1 cellular context compared by ENCODE assay signal in the genomic region with DNA sequence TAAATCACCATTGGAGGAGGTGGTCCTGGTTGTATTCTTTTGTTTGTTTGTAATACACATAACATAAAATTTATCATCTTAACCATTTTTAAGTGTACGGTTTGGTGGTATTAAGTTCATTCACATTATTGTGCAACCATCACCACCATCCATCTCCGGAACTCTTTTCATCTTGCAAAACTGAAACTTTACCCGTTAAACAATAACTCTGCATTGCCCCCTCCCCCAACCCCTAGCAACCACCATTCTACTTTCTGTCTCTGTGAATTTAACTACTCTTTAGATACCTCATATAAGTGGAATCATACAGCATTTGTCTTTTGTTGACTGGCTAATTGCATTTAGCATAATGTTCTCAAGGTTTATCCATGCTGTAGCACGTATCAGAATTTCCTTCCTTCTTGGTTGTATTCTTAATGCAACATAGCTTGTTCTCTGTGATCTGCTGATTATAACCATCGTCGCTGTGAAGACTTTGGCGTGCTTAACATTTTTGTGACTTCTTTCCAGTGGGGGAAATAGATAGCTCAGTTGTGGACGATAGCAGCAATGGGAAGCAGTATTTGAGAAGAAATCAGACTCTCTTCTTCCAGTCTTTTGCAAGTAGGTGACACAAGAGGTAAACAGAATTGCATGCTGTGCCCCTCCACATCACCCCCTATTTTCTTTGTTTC.
TF ChIP-seq lines count a peak whose summit lies in the region.

No MANE protein-coding gene starts in this region.

TF ChIP-seq in GM23338, 12 proteins besides CTCF, POLR2A, EP300 and RAD21 (continued from another document):
- TF ChIP-seq, protein P1, sequence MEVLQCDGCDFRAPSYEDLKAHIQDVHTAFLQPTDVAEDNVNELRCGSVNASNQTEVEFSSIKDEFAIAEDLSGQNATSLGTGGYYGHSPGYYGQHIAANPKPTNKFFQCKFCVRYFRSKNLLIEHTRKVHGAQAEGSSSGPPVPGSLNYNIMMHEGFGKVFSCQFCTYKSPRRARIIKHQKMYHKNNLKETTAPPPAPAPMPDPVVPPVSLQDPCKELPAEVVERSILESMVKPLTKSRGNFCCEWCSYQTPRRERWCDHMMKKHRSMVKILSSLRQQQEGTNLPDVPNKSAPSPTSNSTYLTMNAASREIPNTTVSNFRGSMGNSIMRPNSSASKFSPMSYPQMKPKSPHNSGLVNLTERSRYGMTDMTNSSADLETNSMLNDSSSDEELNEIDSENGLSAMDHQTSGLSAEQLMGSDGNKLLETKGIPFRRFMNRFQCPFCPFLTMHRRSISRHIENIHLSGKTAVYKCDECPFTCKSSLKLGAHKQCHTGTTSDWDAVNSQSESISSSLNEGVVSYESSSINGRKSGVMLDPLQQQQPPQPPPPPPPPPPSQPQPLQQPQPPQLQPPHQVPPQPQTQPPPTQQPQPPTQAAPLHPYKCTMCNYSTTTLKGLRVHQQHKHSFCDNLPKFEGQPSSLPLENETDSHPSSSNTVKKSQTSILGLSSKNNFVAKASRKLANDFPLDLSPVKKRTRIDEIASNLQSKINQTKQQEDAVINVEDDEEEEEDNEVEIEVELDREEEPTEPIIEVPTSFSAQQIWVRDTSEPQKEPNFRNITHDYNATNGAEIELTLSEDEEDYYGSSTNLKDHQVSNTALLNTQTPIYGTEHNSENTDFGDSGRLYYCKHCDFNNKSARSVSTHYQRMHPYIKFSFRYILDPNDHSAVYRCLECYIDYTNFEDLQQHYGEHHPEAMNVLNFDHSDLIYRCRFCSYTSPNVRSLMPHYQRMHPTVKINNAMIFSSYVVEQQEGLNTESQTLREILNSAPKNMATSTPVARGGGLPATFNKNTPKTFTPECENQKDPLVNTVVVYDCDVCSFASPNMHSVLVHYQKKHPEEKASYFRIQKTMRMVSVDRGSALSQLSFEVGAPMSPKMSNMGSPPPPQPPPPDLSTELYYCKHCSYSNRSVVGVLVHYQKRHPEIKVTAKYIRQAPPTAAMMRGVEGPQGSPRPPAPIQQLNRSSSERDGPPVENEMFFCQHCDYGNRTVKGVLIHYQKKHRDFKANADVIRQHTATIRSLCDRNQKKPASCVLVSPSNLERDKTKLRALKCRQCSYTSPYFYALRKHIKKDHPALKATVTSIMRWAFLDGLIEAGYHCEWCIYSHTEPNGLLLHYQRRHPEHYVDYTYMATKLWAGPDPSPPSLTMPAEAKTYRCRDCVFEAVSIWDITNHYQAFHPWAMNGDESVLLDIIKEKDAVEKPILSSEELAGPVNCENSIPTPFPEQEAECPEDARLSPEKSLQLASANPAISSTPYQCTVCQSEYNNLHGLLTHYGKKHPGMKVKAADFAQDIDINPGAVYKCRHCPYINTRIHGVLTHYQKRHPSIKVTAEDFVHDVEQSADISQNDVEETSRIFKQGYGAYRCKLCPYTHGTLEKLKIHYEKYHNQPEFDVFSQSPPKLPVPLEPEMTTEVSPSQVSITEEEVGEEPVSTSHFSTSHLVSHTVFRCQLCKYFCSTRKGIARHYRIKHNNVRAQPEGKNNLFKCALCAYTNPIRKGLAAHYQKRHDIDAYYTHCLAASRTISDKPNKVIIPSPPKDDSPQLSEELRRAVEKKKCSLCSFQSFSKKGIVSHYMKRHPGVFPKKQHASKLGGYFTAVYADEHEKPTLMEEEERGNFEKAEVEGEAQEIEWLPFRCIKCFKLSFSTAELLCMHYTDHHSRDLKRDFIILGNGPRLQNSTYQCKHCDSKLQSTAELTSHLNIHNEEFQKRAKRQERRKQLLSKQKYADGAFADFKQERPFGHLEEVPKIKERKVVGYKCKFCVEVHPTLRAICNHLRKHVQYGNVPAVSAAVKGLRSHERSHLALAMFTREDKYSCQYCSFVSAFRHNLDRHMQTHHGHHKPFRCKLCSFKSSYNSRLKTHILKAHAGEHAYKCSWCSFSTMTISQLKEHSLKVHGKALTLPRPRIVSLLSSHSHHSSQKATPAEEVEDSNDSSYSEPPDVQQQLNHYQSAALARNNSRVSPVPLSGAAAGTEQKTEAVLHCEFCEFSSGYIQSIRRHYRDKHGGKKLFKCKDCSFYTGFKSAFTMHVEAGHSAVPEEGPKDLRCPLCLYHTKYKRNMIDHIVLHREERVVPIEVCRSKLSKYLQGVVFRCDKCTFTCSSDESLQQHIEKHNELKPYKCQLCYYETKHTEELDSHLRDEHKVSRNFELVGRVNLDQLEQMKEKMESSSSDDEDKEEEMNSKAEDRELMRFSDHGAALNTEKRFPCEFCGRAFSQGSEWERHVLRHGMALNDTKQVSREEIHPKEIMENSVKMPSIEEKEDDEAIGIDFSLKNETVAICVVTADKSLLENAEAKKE (CRISPR knock-in tag; IDR thresholded peaks at IDR 0.05), result no peak
- TF ChIP-seq ZNF114 (CRISPR knock-in tag; IDR thresholded peaks at IDR 0.05) (no peak), EZH2 (IDR thresholded peaks at IDR 0.05; ENCODE audit: low read depth, unreplicated experiment) (no peak), NANOG (IDR thresholded peaks at IDR 0.05; ENCODE audit: borderline replicate concordance) (no peak), ZNF331 (CRISPR knock-in tag; IDR thresholded peaks at IDR 0.05; ENCODE audit: low read depth) (no peak), STAT1 (IDR thresholded peaks at IDR 0.05; ENCODE audit: unreplicated experiment) (no peak), JUNB (IDR thresholded peaks at IDR 0.05; ENCODE audit: unreplicated experiment) (no peak)
TF ChIP-seq in GM23338: peak in this region for 0.
